ENCODE assay signal across 8 cellular contexts in the genomic region with DNA sequence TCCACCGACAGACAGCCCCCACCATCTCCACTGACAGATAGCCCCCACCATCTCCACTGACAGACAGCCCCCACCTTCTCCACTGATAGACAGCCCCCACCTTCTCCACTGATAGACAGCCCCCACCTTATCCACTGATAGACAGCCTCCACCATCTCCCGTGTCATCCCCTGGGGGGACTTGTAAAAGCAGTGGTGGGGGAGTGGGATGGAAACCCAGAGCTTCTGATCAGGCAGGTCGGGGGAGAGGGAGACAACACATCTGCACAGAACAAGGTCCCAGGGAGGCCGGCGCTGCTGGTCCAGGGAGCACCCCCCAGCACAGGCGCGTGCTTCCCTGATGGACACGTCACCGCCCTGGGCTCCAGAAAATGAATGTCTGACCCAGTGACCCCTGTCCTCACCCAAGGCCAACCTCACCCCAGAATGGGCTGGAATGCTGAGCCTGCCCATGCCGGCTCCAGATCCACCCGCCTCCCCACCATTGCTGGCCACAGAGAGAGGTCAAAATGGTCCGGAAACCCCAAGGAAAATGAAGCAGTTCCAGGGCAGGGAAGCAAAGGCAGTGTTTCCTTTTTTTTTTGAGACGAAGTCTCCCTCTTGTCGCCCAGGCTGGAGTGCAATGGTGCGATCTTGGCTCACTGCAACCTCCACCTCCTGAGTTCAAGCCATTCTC.
DNase-seq lines count a peak whose midpoint lies in the region; ATAC-seq and TF ChIP-seq lines count a peak whose summit lies in the region.
"Not testable (repeated sequence)": the region's sequence is repeated elsewhere in the genome, so short reads cannot be mapped to it uniquely, and the experiment has no call there.

No MANE protein-coding gene starts in this region.

- CTCF ChIA-PET in activated CD4-positive, alpha-beta T cell treated with anti-CD3 and anti-CD28 coated beads for 36 hours (lab: Charles Lee): interaction anchor here (0.6 kb wide), 1 partner anchor 204 kb away, joined by 3 read pairs; no protein-coding TSS in a partner anchor

- H3K27ac ChIP-seq in BLaER1: peak overlapping the region; percentile 67

- peaks cover 100% of the 10 kb centered on the region for H4K20me1 ChIP-seq in BLaER1

- peak overlapping the region; percentile 93 for H3K4me2 ChIP-seq in BLaER1

- not testable (repeated sequence) for H3K27me3 ChIP-seq in BLaER1

- H3K27ac Mint-ChIP-seq in activated CD4-positive, alpha-beta T cell treated with anti-CD3 and anti-CD28 coated beads for 36 hours: peak overlapping the region; percentile 97
- peak overlapping the region; percentile 91 for H3K27ac Mint-ChIP-seq in activated naive CD8-positive, alpha-beta T cell
- H3K27ac Mint-ChIP-seq in effector memory CD8-positive, alpha-beta T cell: peak overlapping the region; percentile 87 to 95
- H3K27ac Mint-ChIP-seq in neural crest cell (ENCODE audit: unreplicated experiment): peak overlapping the region; percentile 86
- H3K27ac Mint-ChIP-seq in stimulated activated effector memory CD8-positive, alpha-beta T cell treated with anti-CD3 and anti-CD28 coated beads, Interleukin-12 subunit alpha, Interleukin-12 subunit beta, amount 100 ng/mL, for 72 hours: peak overlapping the region; percentile 98

- H3K36me3 Mint-ChIP-seq in activated CD4-positive, alpha-beta T cell treated with anti-CD3 and anti-CD28 coated beads for 36 hours (ENCODE audit: low read depth): peaks cover 62% of the 10 kb centered on the region
- not testable (repeated sequence) for H3K36me3 Mint-ChIP-seq in activated naive CD8-positive, alpha-beta T cell; neural crest cell (ENCODE audit: low read depth)
- peaks cover 69% of the 10 kb centered on the region for H3K36me3 Mint-ChIP-seq in effector memory CD8-positive, alpha-beta T cell (ENCODE audit: insufficient read depth)
- H3K36me3 Mint-ChIP-seq in stimulated activated effector memory CD8-positive, alpha-beta T cell treated with anti-CD3 and anti-CD28 coated beads, Interleukin-12 subunit alpha, Interleukin-12 subunit beta, amount 100 ng/mL, for 72 hours: peaks cover 91% of the 10 kb centered on the region

- peaks cover 37% of the 10 kb centered on the region for H3K36me3 ChIP-seq in BLaER1

- H3K9me3 Mint-ChIP-seq in activated CD4-positive, alpha-beta T cell treated with anti-CD3 and anti-CD28 coated beads for 36 hours (ENCODE audit: low read depth); activated naive CD8-positive, alpha-beta T cell (ENCODE audit: low read depth); effector memory CD8-positive, alpha-beta T cell; neural crest cell; stimulated activated effector memory CD8-positive, alpha-beta T cell treated with anti-CD3 and anti-CD28 coated beads, Interleukin-12 subunit alpha, Interleukin-12 subunit beta, amount 100 ng/mL, for 72 hours: not testable (repeated sequence)

- ATAC-seq in activated CD4-positive, alpha-beta T cell treated with anti-CD3 and anti-CD28 coated beads for 36 hours; left colon; stimulated activated effector memory CD8-positive, alpha-beta T cell treated with anti-CD3 and anti-CD28 coated beads, Interleukin-12 subunit alpha, Interleukin-12 subunit beta, amount 100 ng/mL, for 72 hours: not testable (repeated sequence)
- peak; percentile 21 for ATAC-seq in effector memory CD8-positive, alpha-beta T cell (replicated peaks)

- not testable (repeated sequence) for TF ChIP-seq RAD21 in Ishikawa (IDR thresholded peaks at IDR 0.05; ENCODE audit: low read depth)

- peaks cover 76% of the 10 kb centered on the region for H3K4me1 Mint-ChIP-seq in activated CD4-positive, alpha-beta T cell treated with anti-CD3 and anti-CD28 coated beads for 36 hours
- H3K4me1 Mint-ChIP-seq in activated naive CD8-positive, alpha-beta T cell (ENCODE audit: low read depth): peaks cover 59% of the 10 kb centered on the region
- H3K4me1 Mint-ChIP-seq in effector memory CD8-positive, alpha-beta T cell (ENCODE audit: low read depth in 2 of 2): peaks cover 53 to 65% of the 10 kb centered on the region in 2 donors
- H3K4me1 Mint-ChIP-seq in neural crest cell: peaks cover 54% of the 10 kb centered on the region
- H3K4me1 Mint-ChIP-seq in stimulated activated effector memory CD8-positive, alpha-beta T cell treated with anti-CD3 and anti-CD28 coated beads, Interleukin-12 subunit alpha, Interleukin-12 subunit beta, amount 100 ng/mL, for 72 hours: peaks cover 81% of the 10 kb centered on the region

- POLR2A ChIA-PET in activated CD4-positive, alpha-beta T cell treated with anti-CD3 and anti-CD28 coated beads for 36 hours (lab: Charles Lee): not testable (repeated sequence)

- peak overlapping the region; percentile 67 for H3K9ac ChIP-seq in BLaER1

- intact Hi-C loops in activated CD4-positive, alpha-beta T cell treated with anti-CD3 and anti-CD28 coated beads for 36 hours (cut with DNase I, micrococcal nuclease): loop anchor here (5.0 to 10.0 kb wide), 6 partner anchors 45 to 867 kb away; a partner anchor contains a TSS
- intact Hi-C loops in left colon (cut with DNase I, micrococcal nuclease): not testable (repeated sequence)

- not testable (repeated sequence) for TF ChIP-seq CTCF in neural crest cell (conservative IDR thresholded peaks at IDR 0.05)

- peak overlapping the region; percentile 70 for H3K4me3 Mint-ChIP-seq in activated CD4-positive, alpha-beta T cell treated with anti-CD3 and anti-CD28 coated beads for 36 hours
- H3K4me3 Mint-ChIP-seq in activated naive CD8-positive, alpha-beta T cell: peak overlapping the region; percentile 85
- peak overlapping the region; percentile 81 to 88 for H3K4me3 Mint-ChIP-seq in effector memory CD8-positive, alpha-beta T cell
- H3K4me3 Mint-ChIP-seq in neural crest cell: peak overlapping the region; percentile 51
- peak overlapping the region; percentile 84 for H3K4me3 Mint-ChIP-seq in stimulated activated effector memory CD8-positive, alpha-beta T cell treated with anti-CD3 and anti-CD28 coated beads, Interleukin-12 subunit alpha, Interleukin-12 subunit beta, amount 100 ng/mL, for 72 hours

- H3K27me3 Mint-ChIP-seq in activated CD4-positive, alpha-beta T cell treated with anti-CD3 and anti-CD28 coated beads for 36 hours; activated naive CD8-positive, alpha-beta T cell; effector memory CD8-positive, alpha-beta T cell; neural crest cell (ENCODE audit: low read depth): not testable (repeated sequence)

- TF ChIP-seq EP300 in Ishikawa (IDR thresholded peaks at IDR 0.05; ENCODE audit: borderline replicate concordance): not testable (repeated sequence)

- peaks cover 100% of the 10 kb centered on the region for H3K4me1 ChIP-seq in BLaER1

- peak; percentile 18 for DNase-seq in activated CD4-positive, alpha-beta T cell treated with anti-CD3 and anti-CD28 coated beads for 36 hours
- DNase-seq in effector memory CD8-positive, alpha-beta T cell: peak in 2 of 3 experiments; percentile 13 to 16
- DNase-seq in left colon: peak; percentile 22 to 30
- DNase-seq in neural crest cell (ENCODE audit: low read depth, low spot score): not testable (repeated sequence)
- peak; percentile 10 to 63 for DNase-seq in stimulated activated effector memory CD8-positive, alpha-beta T cell treated with anti-CD3 and anti-CD28 coated beads, Interleukin-12 subunit alpha, Interleukin-12 subunit beta, amount 100 ng/mL, for 72 hours (ENCODE audit: low spot score in 2 of 2)

- H3K4me3 ChIP-seq in BLaER1: peak overlapping the region; percentile 62

- not testable (repeated sequence) for H3K9me3 ChIP-seq in BLaER1

TF ChIP-seq in Ishikawa, 13 proteins besides CTCF, POLR2A, EP300 and RAD21:
- TF ChIP-seq TEAD4 (IDR thresholded peaks at IDR 0.05): 0 out of 2 replicates have a peak, but pooled peaks have one; percentile 25
TF ChIP-seq in Ishikawa: peak in this region for 1; not testable (repeated sequence) for 12.
